24 cellular contexts compared by ENCODE assay signal in genomic region chr2:16971722-16972234, GRCh38.
DNase-seq lines count a peak whose midpoint lies in the region; ATAC-seq, FAIRE-seq and TF ChIP-seq lines count a peak whose summit lies in the region.
"Had no signal": no experiment of that assay in that cellular context is flagged by ENCODE, and none has a peak within 500 bp of the region (broad histone marks: within the 10 kb centered on the region; RNA-seq: fewer than 3 reads in every experiment).

No MANE protein-coding gene starts in this region.

- no peak overlapping the region for H3K23ac ChIP-seq in H1 (ENCODE audit: insufficient read length)

- ATAC-seq in HG03432 (IDR thresholded peaks at IDR 0.05; ENCODE audit: unreplicated experiment) (peak; percentile 55), heart right ventricle (no peak)
- ATAC-seq: CD8-positive, alpha-beta T cell; HCT116; PC-3 had no signal

- TF ChIP-seq CTCF in H1 (IDR thresholded peaks at IDR 0.05; ENCODE audit: control extremely low read depth in 1 of 3, insufficient read depth in 1 of 3, low read depth in 1 of 3, low read length in 3 of 3) (no peak), heart right ventricle (IDR thresholded peaks at IDR 0.05) (no peak)

- H3K27ac ChIP-seq in H1 (ENCODE audit: low read depth, low read length) (no peak overlapping the region), heart right ventricle (no peak overlapping the region)
- H3K27ac ChIP-seq: 22Rv1, C4-2B had no signal

- H3K56ac ChIP-seq in H1 (replicated peaks; ENCODE audit: insufficient read length, low read depth, low read length), result no peak overlapping the region

- POLR2A ChIA-PET in H1 (lab: Charles Lee; ENCODE audit: partially characterized antibody), result no interaction called here

- no peak overlapping the region for H3K4ac ChIP-seq in H1 (replicated peaks; ENCODE audit: insufficient read length, low read depth, low read length)

- H3K23me2 ChIP-seq in H1 (ENCODE audit: low read depth, low read length), result no peaks in the 10 kb centered on the region

- no peak overlapping the region for H4K91ac ChIP-seq in H1 (replicated peaks; ENCODE audit: insufficient read length, low read length)

- H2BK12ac ChIP-seq in H1 (ENCODE audit: low read depth, low read length), result no peak overlapping the region

- H3K36me3 ChIP-seq in H1 (ENCODE audit: control insufficient read depth in 2 of 4, insufficient read depth in 4 of 4, low read length in 3 of 4) (no peaks in the 10 kb centered on the region), heart right ventricle (no peaks in the 10 kb centered on the region)

- no peak for TF ChIP-seq RAD21 in H1 (IDR thresholded peaks at IDR 0.05 in 1 of 2, conservative IDR thresholded peaks at IDR 0.05 in 1 of 2; ENCODE audit: low read depth in 2 of 2, low read length in 2 of 2)

- WGBS in H1 (ENCODE audit: extremely low coverage in 1 of 2, insufficient coverage in 1 of 2, insufficient read length in 1 of 2, insufficient replicate concordance in 2 of 2, low coverage in 1 of 2, low lambda C conversion rate in 2 of 2, missing lambda C conversion rate in 1 of 2), 2 experiments, result 94% methylated on average over 4 of the region's 4 CpGs; no CpG with 5 or more reads in 1 of the 2 experiments
- 69 to 81% methylated on average over 4 of the region's 4 CpGs for WGBS in heart right ventricle, 2 donors

- DNase-seq in DMS53 (lab: John Stamatoyannopoulos, UW) (peak; percentile 7), DMS53 treated with DMSO at 0.1 percent for 48 hours (lab: John Stamatoyannopoulos, UW; ENCODE audit: unreplicated experiment) (no peak), NCI-H345 (lab: John Stamatoyannopoulos, UW) (peak; percentile 16), H1 (ENCODE audit: low read depth in 1 of 2, low spot score in 2 of 2) (no peak), heart right ventricle (no peak), D341Med (ENCODE audit: low spot score) (no peak), cortex of kidney (lab: John Stamatoyannopoulos, UW) (no peak)
- DNase-seq: CD8-positive, alpha-beta T cell; GOT3; IMR-90; KG1; MM.1S; NCI-H2081; NCI-H446 treated with DMSO at 0.1 percent for 48 hours; NCI-H69; PC-3; SK-N-SH; SW 1271 had no signal

- no peak overlapping the region for H2BK120ac ChIP-seq in H1 (replicated peaks; ENCODE audit: low read depth, low read length)

- H3K4me3 ChIP-seq in H1 (ENCODE audit: extremely low read depth in 1 of 4, insufficient read depth in 2 of 4, low read depth in 3 of 4, low read length in 4 of 4) (no peak overlapping the region), heart right ventricle (no peak overlapping the region)

- TF ChIP-seq EP300 in H1 (IDR thresholded peaks at IDR 0.05; ENCODE audit: borderline replicate concordance in 1 of 2, low read depth in 2 of 2, low read length in 2 of 2), result no peak

- no peaks in the 10 kb centered on the region for H3K79me1 ChIP-seq in H1 (ENCODE audit: low read depth, low read length)

- H2AFZ ChIP-seq in H1 (ENCODE audit: low read length), result peak overlapping the region; percentile 78; the same call in 1 of the 2 replicates

- no peak overlapping the region for H2BK5ac ChIP-seq in H1 (ENCODE audit: low read depth, low read length)

- H3K18ac ChIP-seq in H1 (ENCODE audit: extremely low read depth, low read length), result no peak overlapping the region

- no peaks in the 10 kb centered on the region for H3K79me2 ChIP-seq in H1 (ENCODE audit: control insufficient read depth in 1 of 2, insufficient read depth in 2 of 2, low read length in 2 of 2)

- H4K5ac ChIP-seq in H1 (ENCODE audit: insufficient read length, low read depth, low read length), result no peak overlapping the region

- intact Hi-C loops in heart right ventricle (cut with DNase I), result no loop called here

- H3K27me3 ChIP-seq in H1 (replicated peaks in 1 of 4; ENCODE audit: control insufficient read depth in 3 of 4, extremely low read depth in 1 of 4, insufficient read depth in 3 of 4, low read length in 3 of 4) (no peaks in the 10 kb centered on the region), heart right ventricle (no peaks in the 10 kb centered on the region)

- H2BK20ac ChIP-seq in H1 (ENCODE audit: low read length), result no peak overlapping the region

- H3K9me3 ChIP-seq in H1 (ENCODE audit: insufficient read depth in 2 of 2, low read depth in 1 of 2, low read length in 1 of 2), result no peaks in the 10 kb centered on the region
- no peaks in the 10 kb centered on the region for H3K9me3 ChIP-seq in heart right ventricle
- H3K9me3 ChIP-seq: SK-N-SH had no signal

- no peak overlapping the region for H3K14ac ChIP-seq in H1 (ENCODE audit: insufficient read length)

- no peak for TF ChIP-seq POLR2A in H1 (IDR thresholded peaks at IDR 0.05; ENCODE audit: control extremely low read depth in 1 of 2, low read depth in 2 of 2, low read length in 2 of 2)

- H2BK15ac ChIP-seq in H1 (ENCODE audit: low read length), result no peak overlapping the region

- no peak overlapping the region for H2AK5ac ChIP-seq in H1 (ENCODE audit: low read depth, low read length)

- H3K4me2 ChIP-seq in H1 (ENCODE audit: insufficient read depth in 1 of 2, low read depth in 2 of 2, low read length in 2 of 2), result no peak overlapping the region
- H3K4me2 ChIP-seq: SK-N-SH had no signal

- no peaks in the 10 kb centered on the region for H3K4me1 ChIP-seq in H1 (replicated peaks in 1 of 4; ENCODE audit: control insufficient read depth in 3 of 4, insufficient read depth in 4 of 4, low read length in 3 of 4)
- no peaks in the 10 kb centered on the region for H3K4me1 ChIP-seq in heart right ventricle

- no peaks in the 10 kb centered on the region for H4K20me1 ChIP-seq in H1 (replicated peaks in 1 of 2; ENCODE audit: control insufficient read depth in 1 of 2, insufficient read depth in 2 of 2, low read length in 2 of 2)

- CTCF ChIA-PET in H1 (lab: Charles Lee; ENCODE audit: partially characterized antibody), result no interaction called here

- no peak overlapping the region for H4K8ac ChIP-seq in H1 (ENCODE audit: extremely low read depth, insufficient read depth, low read length)

- FAIRE-seq in H1 (lab: Jason Lieb, UNC), result no peak
- FAIRE-seq: G401.6, GM12891 had no signal

- H3K9ac ChIP-seq in H1 (replicated peaks in 1 of 4; ENCODE audit: extremely low read depth in 1 of 4, low read depth in 3 of 4, low read length in 3 of 4), result no peak overlapping the region
- H3K9ac ChIP-seq: SK-N-SH had no signal

TF ChIP-seq in H1, 55 proteins besides CTCF, POLR2A, EP300 and RAD21:
- TF ChIP-seq POLR2AphosphoS5 (IDR thresholded peaks at IDR 0.05; ENCODE audit: low read depth, low read length) (no peak), ZNF274 (IDR thresholded peaks at IDR 0.05; ENCODE audit: borderline replicate concordance, extremely low read depth, low read length) (no peak), TBP (IDR thresholded peaks at IDR 0.05; ENCODE audit: low read depth, low read length) (no peak)

Comparison
In these comparisons a context has a peak if more than half of its experiments do, and no peak if none do; other contexts are left out.
1. DNase-seq: peak in DMS53 (single experiment) and NCI-H345 (single experiment); none in DMS53 treated with DMSO at 0.1 percent for 48 hours (single experiment), H1 (0 of 2), heart right ventricle (0 of 2), D341Med (single experiment) and cortex of kidney (single experiment).